Comparison of ENCODE assay signal across 5 cellular contexts in the genomic region with DNA sequence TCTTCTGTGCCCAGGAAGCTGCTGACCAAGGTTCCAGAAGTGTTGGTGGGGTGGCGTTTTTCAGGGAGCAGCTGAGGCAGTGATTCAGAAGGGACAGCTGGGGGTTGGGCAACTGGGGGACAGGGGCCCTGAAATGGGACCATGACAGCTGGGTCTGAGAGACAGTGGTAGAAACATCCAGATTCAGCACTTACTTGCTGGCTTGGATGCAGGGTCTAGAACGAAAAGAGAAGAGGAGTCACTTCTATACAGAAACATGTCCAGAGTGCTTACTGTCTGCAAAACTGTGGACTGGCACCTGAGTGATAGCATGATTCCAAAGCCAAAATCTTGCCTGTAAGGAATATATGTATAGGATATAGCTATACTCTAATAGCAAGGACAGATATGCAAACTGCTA. TPM values are rescaled to one million over a fixed set of nuclear protein-coding genes. Genes with fewer than 3 reads are reported as not detected.
"Had no signal": no experiment of that assay in that cellular context is flagged by ENCODE, and none has a peak within 500 bp of the region (broad histone marks: within the 10 kb centered on the region; RNA-seq: fewer than 3 reads in every experiment).

No MANE protein-coding gene starts in this region.

RNA-seq across cellular contexts. Expression of a gene that starts 14.2 kb away (rescaled TPM):
- total RNA-seq: M059J, Right ventricle myocardium superior, SJSA1 had no signal
- polyA plus RNA-seq: SK-N-SH had no signal

RNA-seq across cellular contexts. Expression of a gene that starts 17.0 kb away (rescaled TPM):
- total RNA-seq: M059J, PC-3, Right ventricle myocardium superior, SJSA1 had no signal
- polyA plus RNA-seq: SK-N-SH had no signal

RNA-seq across cellular contexts. Expression of a gene that starts 27.3 kb away (rescaled TPM):
- total RNA-seq: M059J, PC-3, Right ventricle myocardium superior, SJSA1 had no signal
- polyA plus RNA-seq: SK-N-SH had no signal

RNA-seq across cellular contexts. Expression of a gene that starts 32.3 kb away (rescaled TPM):
- total RNA-seq: M059J, PC-3, Right ventricle myocardium superior, SJSA1 had no signal

RNA-seq across cellular contexts. Expression of a gene that starts 33.1 kb away (rescaled TPM):
- total RNA-seq: M059J, PC-3, Right ventricle myocardium superior, SJSA1 had no signal
- polyA plus RNA-seq: SK-N-SH had no signal
